In the genomic region with DNA sequence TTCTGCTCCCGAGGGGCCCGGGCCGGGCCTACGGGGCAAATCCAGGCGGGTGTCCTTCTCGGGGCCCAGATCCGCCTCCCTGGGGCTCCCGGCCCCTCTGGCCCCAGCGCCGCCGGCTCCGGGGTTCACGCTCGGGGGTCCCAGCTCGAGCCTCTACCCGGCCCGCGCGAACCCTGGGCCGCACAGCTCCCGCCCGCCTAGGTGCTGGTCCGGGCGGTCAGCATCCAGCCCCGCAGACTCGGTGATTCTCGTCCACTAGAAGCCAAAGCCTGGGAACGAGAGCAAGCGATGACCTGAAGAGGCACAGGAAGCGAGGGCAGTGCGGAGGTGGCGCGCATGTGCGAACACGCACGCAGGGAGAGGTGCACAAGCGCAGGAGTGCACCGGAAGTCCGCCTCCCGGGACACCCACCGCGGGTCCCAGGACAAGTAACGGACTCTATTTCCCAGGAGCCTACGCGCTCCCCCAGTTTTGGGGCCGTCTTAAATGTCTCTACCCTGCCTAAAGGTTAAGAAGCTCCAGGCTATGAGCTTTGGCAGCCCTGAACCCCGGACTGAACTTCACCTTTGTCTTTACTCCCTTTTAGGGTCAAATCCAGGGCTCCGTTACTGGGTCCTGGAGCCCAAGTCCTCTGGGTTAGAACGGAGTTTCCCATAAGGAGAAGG, we compare ENCODE assay signal across 8 cellular contexts. TPM values are rescaled to one million over a fixed set of nuclear protein-coding genes. Genes with fewer than 3 reads are reported as not detected.
DNase-seq lines count a peak whose midpoint lies in the region; ATAC-seq and TF ChIP-seq lines count a peak whose summit lies in the region.
"Not testable (repeated sequence)": the region's sequence is repeated elsewhere in the genome, so short reads cannot be mapped to it uniquely, and the experiment has no call there.

A gene (minus strand): TSS at position 321 of the 665 bp plus-strand sequence. CDS start 44,803 bp downstream, outside the sequence.

- TF ChIP-seq RAD21 in Ishikawa (IDR thresholded peaks at IDR 0.05; ENCODE audit: low read depth), result not testable (repeated sequence)

- TF ChIP-seq EP300 in Ishikawa (IDR thresholded peaks at IDR 0.05; ENCODE audit: borderline replicate concordance), result not testable (repeated sequence)

- H3K4me1 ChIP-seq in PC-3 (ENCODE audit: insufficient read depth, low read length); muscle layer of colon (ENCODE audit: insufficient read depth, low read length): not testable (repeated sequence)

- intact Hi-C loops in PC-3 (cut with micrococcal nuclease), result loop anchor here (5.0 kb wide), 1 partner anchor 41 kb away; no protein-coding TSS in a partner anchor

- peak within 1 kb of the TSS; percentile 86 for H3K9ac ChIP-seq in PC-3 (ENCODE audit: low read length)
- H3K9ac ChIP-seq in muscle layer of colon (ENCODE audit: low read length), result not testable (repeated sequence)

- POLR2A ChIA-PET in PC-3 (lab: Charles Lee; ENCODE audit: unreplicated experiment), result not testable (repeated sequence)

- ATAC-seq in GM21619 (IDR thresholded peaks at IDR 0.05; ENCODE audit: unreplicated experiment) (peak; percentile 100), PC-3 (peak; percentile 100)

- not testable (repeated sequence) for BruUV-seq in PC-3 (replicated peaks; lab: Mats Ljungman, UMichigan)

- CTCF ChIA-PET in PC-3 (lab: Charles Lee), result not testable (repeated sequence)

- TF ChIP-seq CTCF in PC-3 (conservative IDR thresholded peaks at IDR 0.05; ENCODE audit: low read depth, low read length), result not testable (repeated sequence)

- H2AFZ ChIP-seq in PC-3 (ENCODE audit: low read length), result peak within 1 kb of the TSS; percentile 91

- H3K27ac ChIP-seq in PC-3 (ENCODE audit: low read length), result not testable (repeated sequence)
- H3K27ac ChIP-seq in muscle layer of colon (ENCODE audit: low read depth, low read length), result peak within 1 kb of the TSS; percentile 14

- H3K4me3 ChIP-seq in PC-3 (ENCODE audit: low read length), result peak within 1 kb of the TSS; percentile 84
- H3K4me3 ChIP-seq in muscle layer of colon (ENCODE audit: low read depth in 1 of 2, low read length in 2 of 2), result peak within 1 kb of the TSS; percentile 56 to 96

- not testable (repeated sequence) for H3K36me3 ChIP-seq in PC-3 (ENCODE audit: low read depth, low read length); muscle layer of colon (ENCODE audit: insufficient read depth, low read length)

- not testable (repeated sequence) for H3K9me2 ChIP-seq in PC-3 (replicated peaks; ENCODE audit: low read length)

- H3K79me2 ChIP-seq in PC-3 (ENCODE audit: low read length), result peaks cover 10% of the 10 kb centered on the region

- H3K9me3 ChIP-seq in PC-3 (ENCODE audit: low read length); muscle layer of colon (ENCODE audit: low read length): not testable (repeated sequence)

- H3K4me2 ChIP-seq in PC-3 (ENCODE audit: low read length), result peak within 1 kb of the TSS; percentile 86

- peak; percentile 47 for TF ChIP-seq POLR2A in erythroblast (IDR thresholded peaks at IDR 0.05; ENCODE audit: low read length)

- not testable (repeated sequence) for H3F3A ChIP-seq in PC-3 (ENCODE audit: low read length, unreplicated experiment)

- H4K20me1 ChIP-seq in PC-3 (ENCODE audit: low read length), result not testable (repeated sequence)

- DNase-seq in DMS153 (lab: John Stamatoyannopoulos, UW), result peak; percentile 76
- DNase-seq in PC-3, result peak; percentile 83
- DNase-seq in activated T-cell treated with anti-CD3 and anti-CD28 coated beads for 48 hours (ENCODE audit: low read depth), result peak; percentile 87
- DNase-seq in erythroblast (lab: John Stamatoyannopoulos, UW), result peak; percentile 89 to 91
- DNase-seq in stimulated activated CD8-positive, alpha-beta memory T cell treated with anti-CD3 and anti-CD28 coated beads, Interleukin-7, amount 100 ng/mL, for 1 hour (ENCODE audit: low read depth in 2 of 2), result peak; percentile 63 to 67

- not testable (repeated sequence) for H3K27me3 ChIP-seq in PC-3 (ENCODE audit: low read length); muscle layer of colon (ENCODE audit: control insufficient read depth in 1 of 2, insufficient read depth in 2 of 2, low read length in 2 of 2)

TF ChIP-seq in Ishikawa, 13 proteins besides CTCF, POLR2A, EP300 and RAD21:
- TF ChIP-seq TCF12 (IDR thresholded peaks at IDR 0.05; ENCODE audit: low read depth) (0 out of 2 replicates have a peak, but pooled peaks have one; percentile 19), TAF1 (IDR thresholded peaks at IDR 0.05; ENCODE audit: low read depth) (peak; percentile 64)
- TF ChIP-seq, protein P1, sequence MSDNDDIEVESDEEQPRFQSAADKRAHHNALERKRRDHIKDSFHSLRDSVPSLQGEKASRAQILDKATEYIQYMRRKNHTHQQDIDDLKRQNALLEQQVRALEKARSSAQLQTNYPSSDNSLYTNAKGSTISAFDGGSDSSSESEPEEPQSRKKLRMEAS (IDR thresholded peaks at IDR 0.05), result peak; percentile 69

RNA-seq across cellular contexts. Expression of the gene that starts here (rescaled TPM):
- 11.0 and 23.8 TPM in 2 replicates for total RNA-seq in PC-3 (2014; rRNA removed)
